ENCODE assay signal across 22 cellular contexts in the genomic region with DNA sequence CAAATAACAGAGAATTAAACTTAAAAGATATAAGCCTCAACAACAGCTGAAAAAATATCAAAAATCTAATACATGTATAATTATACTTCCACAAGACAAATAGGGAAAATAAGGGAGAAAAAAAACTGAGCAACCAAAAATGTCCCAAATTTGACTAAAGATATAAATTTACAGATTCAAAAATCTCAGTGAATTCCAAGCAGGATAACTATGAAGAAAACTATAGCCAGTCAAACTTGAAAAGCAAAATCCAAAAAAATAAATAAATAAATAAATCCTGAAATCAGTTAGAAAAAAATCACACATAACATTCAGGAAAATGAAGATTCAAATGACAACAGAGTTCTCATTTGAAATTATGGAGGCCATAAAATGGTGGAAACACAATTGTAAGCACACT.
"Had no signal": no experiment of that assay in that cellular context is flagged by ENCODE, and none has a peak within 500 bp of the region (broad histone marks: within the 10 kb centered on the region; RNA-seq: fewer than 3 reads in every experiment).

No MANE protein-coding gene starts in this region.

- DNase-seq: Kasumi-1, MM.1S, NCI-H1092 treated with DMSO at 0.1 percent for 48 hours, NCI-H1436, NCI-H187, NCI-H2029, NCI-H2081 treated with DMSO at 0.1 percent for 48 hours, NCI-H2171, NCI-H226, NCI-H446, NCI-H510A, NCI-H524 treated with DMSO at 0.1 percent for 48 hours, NCI-H69, NCI-H774, Right ventricle myocardium superior, RPMI8226, SIG-M5 had no signal

- H3K27me3 ChIP-seq: SJSA1 had no signal

- H3K27me3 Mint-ChIP-seq: IgD-negative memory B cell had no signal

- H3K4me3 ChIP-seq: K562, SJSA1, SK-N-MC had no signal

- H3K9me3 Mint-ChIP-seq: IgD-negative memory B cell had no signal

- H3K27ac Mint-ChIP-seq: IgD-negative memory B cell had no signal

- FAIRE-seq: K562 had no signal

- H3K9me3 ChIP-seq: SJSA1 had no signal

- H3K4me1 ChIP-seq: SJSA1 had no signal

- H3K9ac ChIP-seq: KMS-11 had no signal

- H3K36me3 ChIP-seq: SJSA1 had no signal

- ATAC-seq: K562 had no signal

- H3K27ac ChIP-seq: KMS-11, SJSA1, SK-N-MC had no signal
